ENCODE assay signal across 8 cellular contexts in the genomic region with DNA sequence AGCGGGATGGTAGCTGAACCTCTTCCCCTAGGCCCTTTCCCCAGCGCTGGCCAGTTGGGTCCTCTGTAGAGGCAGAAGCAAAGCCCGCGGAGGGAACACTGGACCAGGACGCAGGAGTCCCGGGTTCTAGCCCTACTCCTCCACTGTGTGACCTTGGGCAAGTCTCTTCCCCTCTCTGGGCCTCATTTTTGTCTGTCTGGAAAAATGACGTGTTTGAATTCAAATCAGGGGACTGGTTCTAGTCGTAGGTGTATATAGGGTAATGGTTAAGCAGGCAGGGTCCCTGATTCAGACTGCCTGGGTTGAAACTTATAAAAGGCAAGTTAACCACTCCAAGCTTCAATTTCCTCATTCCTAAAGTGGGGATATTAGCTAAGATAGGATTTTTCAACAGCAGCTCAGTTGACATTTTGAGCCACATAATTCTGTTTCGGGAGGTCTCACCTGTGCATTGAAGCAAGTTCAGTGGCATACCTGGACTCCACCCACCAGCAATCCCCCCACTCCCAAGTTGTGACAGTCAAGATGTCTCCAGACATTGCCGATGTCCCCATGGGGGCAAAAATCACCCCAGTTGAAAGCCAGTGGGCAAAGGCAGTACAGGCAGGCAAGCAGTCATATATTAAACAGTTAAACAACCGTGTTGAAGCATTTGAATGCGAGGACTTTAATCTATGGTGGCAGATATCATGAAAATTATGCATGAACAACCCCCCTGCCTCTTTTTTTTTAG. TPM values are rescaled to one million over a fixed set of nuclear protein-coding genes. Genes with fewer than 3 reads are reported as not detected.
DNase-seq lines count a peak whose midpoint lies in the region; ATAC-seq and TF ChIP-seq lines count a peak whose summit lies in the region.

No MANE protein-coding gene starts in this region.

- no peaks in the 10 kb centered on the region for H3K9me3 ChIP-seq in cardiac muscle cell (ENCODE audit: low read depth)
- H3K9me3 ChIP-seq in iPS-18a (ENCODE audit: control insufficient read depth, low read depth, low read length) = no peaks in the 10 kb centered on the region

- peak overlapping the region; percentile 50 for H3K4me3 ChIP-seq in cardiac muscle cell
- peak overlapping the region; percentile 79 for H3K4me3 ChIP-seq in iPS-18a (ENCODE audit: low read length)

- H3K27me3 ChIP-seq in cardiac muscle cell (no peaks in the 10 kb centered on the region), iPS-18a (ENCODE audit: control insufficient read depth, insufficient read depth, low read length) (no peaks in the 10 kb centered on the region)

- no peak for DNase-seq in cardiac muscle cell (ENCODE audit: low read depth in 1 of 2, low spot score in 1 of 2)
- DNase-seq in left cardiac atrium = no peak
- peak; percentile 29 to 60 for DNase-seq in activated T-cell treated with anti-CD3 and anti-CD28 coated beads, Interleukin-2, amount 50 U/mL, for 48 hours
- peak; percentile 45 for DNase-seq in stimulated activated naive CD8-positive, alpha-beta T cell treated with anti-CD3 and anti-CD28 coated beads, Interleukin-15, Interleukin-2, amounts not matched to agents 100 U/mL and 50 U/mL, for 24 hours
- no peak for DNase-seq in NCI-H526 treated with DMSO at 0.1 percent for 48 hours (lab: John Stamatoyannopoulos, UW)
- no peak for DNase-seq in AG08395 (ENCODE audit: low spot score)

- ATAC-seq in left cardiac atrium (no peak), GM19395 (IDR thresholded peaks at IDR 0.05; ENCODE audit: unreplicated experiment) (no peak)
- peak; percentile 5 for ATAC-seq in stimulated activated naive CD8-positive, alpha-beta T cell treated with anti-CD3 and anti-CD28 coated beads, Interleukin-15, Interleukin-2, amounts not matched to agents 100 U/mL and 50 U/mL, for 24 hours

- H3K36me3 ChIP-seq in cardiac muscle cell = no peaks in the 10 kb centered on the region
- H3K36me3 ChIP-seq in iPS-18a (ENCODE audit: control insufficient read depth, low read depth, low read length) = no peaks in the 10 kb centered on the region

- H3K9ac ChIP-seq in iPS-18a (ENCODE audit: low read length) = peak overlapping the region; percentile 82

- TF ChIP-seq CTCF in cardiac muscle cell (IDR thresholded peaks at IDR 0.05; ENCODE audit: low read depth, low read length) = no peak

- H3K4me1 ChIP-seq in cardiac muscle cell (ENCODE audit: low read depth) (peaks cover 2% of the 10 kb centered on the region), iPS-18a (ENCODE audit: control insufficient read depth, low read depth, low read length) (peaks cover 18% of the 10 kb centered on the region)

- intact Hi-C loops in left cardiac atrium (cut with DNase I) = no loop called here

- peak overlapping the region; percentile 63 for H3K27ac ChIP-seq in cardiac muscle cell
- peak overlapping the region; percentile 30 for H3K27ac ChIP-seq in iPS-18a (ENCODE audit: low read length)

RNA-seq across cellular contexts. Expression of a gene that starts 0.9 kb away (rescaled TPM):
- total RNA-seq in cardiac muscle cell (11.1 and 24.2 TPM in 2 replicates), left cardiac atrium (10 to 100 TPM; 66.1 to 80.6 TPM)
- 13.4 and 31.1 TPM in 2 replicates for polyA plus RNA-seq in cardiac muscle cell

RNA-seq across cellular contexts. Expression of a gene that starts 36.6 kb away (rescaled TPM):
- total RNA-seq in cardiac muscle cell (40.7 and 44.4 TPM in 2 replicates), left cardiac atrium (10 to 100 TPM; 10.8 to 13.0 TPM)
- 36.1 and 39.7 TPM in 2 replicates for polyA plus RNA-seq in cardiac muscle cell

RNA-seq across cellular contexts. Expression of a gene that starts 36.9 kb away (rescaled TPM):
- total RNA-seq in cardiac muscle cell (72.6 and 148 TPM in 2 replicates), left cardiac atrium (10 to 100 TPM; 32.4 to 39.4 TPM)
- polyA plus RNA-seq in cardiac muscle cell = 49.2 and 59.7 TPM in 2 replicates

Comparison
In these comparisons a context has a peak if more than half of its experiments do, and no peak if none do; other contexts are left out.
1. DNase-seq: peak in activated T-cell treated with anti-CD3 and anti-CD28 coated beads, Interleukin-2, amount 50 U/mL, for 48 hours (2 of 2) and stimulated activated naive CD8-positive, alpha-beta T cell treated with anti-CD3 and anti-CD28 coated beads, Interleukin-15, Interleukin-2, amounts not matched to agents 100 U/mL and 50 U/mL, for 24 hours (single experiment); none in cardiac muscle cell (0 of 2), left cardiac atrium (single experiment), NCI-H526 treated with DMSO at 0.1 percent for 48 hours (single experiment) and AG08395 (single experiment).